Comparison of ENCODE assay signal across 15 cellular contexts in genomic region chr20:20665933-20666332, GRCh38.
"Had no signal": no experiment of that assay in that cellular context is flagged by ENCODE, and none has a peak within 500 bp of the region (broad histone marks: within the 10 kb centered on the region; RNA-seq: fewer than 3 reads in every experiment).

No MANE protein-coding gene starts in this region.

- H3K9me3 Mint-ChIP-seq: activated naive CD4-positive, alpha-beta T cell treated with anti-CD3 and anti-CD28 coated beads, Interleukin-2, amount 10 ng/mL, durations not matched to agents 7 days and 5 days; activated T-helper 17 cell treated with anti-CD3 and anti-CD28 coated beads, Interleukin-2, amount 50 U/mL, for 72 hours; memory B cell; natural killer cell treated with Interleukin-12 subunit alpha and Interleukin-12 subunit beta and Interleukin-15 and Interleukin-18, amount 100 ng/mL, for 72 hours had no signal

- H3K27ac Mint-ChIP-seq: activated naive CD4-positive, alpha-beta T cell treated with anti-CD3 and anti-CD28 coated beads, Interleukin-2, amount 10 ng/mL, durations not matched to agents 7 days and 5 days; activated T-helper 17 cell treated with anti-CD3 and anti-CD28 coated beads, Interleukin-2, amount 50 U/mL, for 72 hours; natural killer cell treated with Interleukin-12 subunit alpha and Interleukin-12 subunit beta and Interleukin-15 and Interleukin-18, amount 100 ng/mL, for 72 hours had no signal

- ATAC-seq: activated T-helper 17 cell treated with anti-CD3 and anti-CD28 coated beads, Interleukin-2, amount 50 U/mL, for 72 hours; gastroesophageal sphincter; natural killer cell treated with Interleukin-12 subunit alpha and Interleukin-12 subunit beta and Interleukin-15 and Interleukin-18, amount 100 ng/mL, for 72 hours had no signal

- H3K4me3 Mint-ChIP-seq: activated naive CD4-positive, alpha-beta T cell treated with anti-CD3 and anti-CD28 coated beads, Interleukin-2, amount 10 ng/mL, durations not matched to agents 7 days and 5 days; activated T-helper 17 cell treated with anti-CD3 and anti-CD28 coated beads, Interleukin-2, amount 50 U/mL, for 72 hours; memory B cell; natural killer cell treated with Interleukin-12 subunit alpha and Interleukin-12 subunit beta and Interleukin-15 and Interleukin-18, amount 100 ng/mL, for 72 hours had no signal

- H3K36me3 Mint-ChIP-seq: natural killer cell treated with Interleukin-12 subunit alpha and Interleukin-12 subunit beta and Interleukin-15 and Interleukin-18, amount 100 ng/mL, for 72 hours had no signal

- H3K4me1 ChIP-seq: ascending aorta, vagina had no signal

- H3K27ac ChIP-seq: ascending aorta, gastroesophageal sphincter, right atrium auricular region, transverse colon, vagina had no signal

- H3K36me3 ChIP-seq: ascending aorta, right atrium auricular region, transverse colon, vagina had no signal

- H3K27me3 Mint-ChIP-seq: activated naive CD4-positive, alpha-beta T cell treated with anti-CD3 and anti-CD28 coated beads, Interleukin-2, amount 10 ng/mL, durations not matched to agents 7 days and 5 days; activated T-helper 17 cell treated with anti-CD3 and anti-CD28 coated beads, Interleukin-2, amount 50 U/mL, for 72 hours; memory B cell; natural killer cell treated with Interleukin-12 subunit alpha and Interleukin-12 subunit beta and Interleukin-15 and Interleukin-18, amount 100 ng/mL, for 72 hours had no signal

- H3K4me3 ChIP-seq: ascending aorta, gastroesophageal sphincter, right atrium auricular region, transverse colon, vagina had no signal

- H3K27me3 ChIP-seq: ascending aorta, gastroesophageal sphincter, right atrium auricular region, transverse colon, vagina had no signal

- DNase-seq: activated CD4-positive, CD25-positive, alpha-beta regulatory T cell treated with anti-CD3 and anti-CD28 coated beads, Interleukin-2, amount 50 U/mL, for 72 hours; activated naive CD4-positive, alpha-beta T cell treated with anti-CD3 and anti-CD28 coated beads, Interleukin-2, amount 10 ng/mL, durations not matched to agents 7 days and 5 days; islet precursor cell; nucleus accumbens; small intestine; stimulated activated CD4-positive, alpha-beta T cell treated with anti-CD3 and anti-CD28 coated beads, Interleukin-4, amount 100 ng/mL, for 24 hours; stimulated activated naive CD4-positive, alpha-beta T cell; transverse colon had no signal

- H3K9me3 ChIP-seq: ascending aorta, gastroesophageal sphincter, right atrium auricular region, transverse colon, vagina had no signal
